In the genomic region with DNA sequence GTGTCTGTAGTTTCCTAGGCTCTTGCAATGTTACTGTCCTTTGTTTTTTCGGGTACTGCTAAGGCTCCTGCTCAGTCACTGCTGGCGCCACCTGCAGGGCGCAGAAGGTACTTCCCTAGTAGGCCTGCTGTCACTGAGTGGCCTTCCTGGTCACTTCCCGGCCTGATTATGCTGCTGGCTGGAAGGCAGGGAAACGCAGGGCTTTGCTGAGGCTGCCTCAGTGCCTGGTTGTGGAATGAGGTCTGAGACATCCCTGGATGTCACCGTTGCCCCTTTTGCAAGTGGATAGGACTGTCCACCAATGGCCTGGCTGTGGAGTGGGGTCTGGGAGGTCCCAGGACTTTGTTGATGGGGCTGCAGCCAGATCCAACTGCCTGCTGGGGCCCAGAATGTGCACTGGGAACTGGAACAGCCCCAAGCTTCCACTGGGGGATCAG, we compare ENCODE assay signal across 8 cellular contexts. TPM values are rescaled to one million over a fixed set of nuclear protein-coding genes. Genes with fewer than 3 reads are reported as not detected.
A peak's percentile ranks its signal among the peaks of the same experiment; 100 is the strongest.
DNase-seq lines count a peak whose midpoint lies in the region; ATAC-seq and TF ChIP-seq lines count a peak whose summit lies in the region.

No MANE protein-coding gene starts in this region.

- H3K27me3 Mint-ChIP-seq in activated T-helper 1 cell treated with anti-CD3 and anti-CD28 coated beads, Interleukin-12 subunit alpha, Interleukin-12 subunit beta, Interleukin-2, Interleukin-4 antibody, amounts not matched to agents 30 ng/mL and 10 ng/mL and 1 ng/mL, durations not matched to agents 14 hours and 24 hours and 36 hours (ENCODE audit: insufficient read depth): peaks cover 4% of the 10 kb centered on the region

- DNase-seq in DMS114 treated with DMSO at 0.1 percent for 48 hours (lab: John Stamatoyannopoulos, UW; ENCODE audit: unreplicated experiment) (peak; percentile 36), Peyer's patch (peak; percentile 46 to 91 (median 83)), Right ventricle myocardium inferior (ENCODE audit: missing footprints) (peak; percentile 83), spleen (peak; percentile 86), Ammon's horn (ENCODE audit: low spot score) (no peak)
- DNase-seq in activated T-helper 1 cell treated with anti-CD3 and anti-CD28 coated beads, Interleukin-12 subunit alpha, Interleukin-12 subunit beta, Interleukin-2, Interleukin-4 antibody, amounts not matched to agents 30 ng/mL and 10 ng/mL and 1 ng/mL, durations not matched to agents 14 hours and 24 hours and 36 hours (ENCODE audit: low spot score): peak; percentile 30

- WGBS in spleen, 5 donors: 8 to 37% (median 25%) methylated on average over 6 of the region's 6 CpGs

- no peaks in the 10 kb centered on the region for H3K36me3 Mint-ChIP-seq in activated T-helper 1 cell treated with anti-CD3 and anti-CD28 coated beads, Interleukin-12 subunit alpha, Interleukin-12 subunit beta, Interleukin-2, Interleukin-4 antibody, amounts not matched to agents 30 ng/mL and 10 ng/mL and 1 ng/mL, durations not matched to agents 14 hours and 24 hours and 36 hours (ENCODE audit: low read depth)

- no peak overlapping the region for H3K4me3 Mint-ChIP-seq in activated T-helper 1 cell treated with anti-CD3 and anti-CD28 coated beads, Interleukin-12 subunit alpha, Interleukin-12 subunit beta, Interleukin-2, Interleukin-4 antibody, amounts not matched to agents 30 ng/mL and 10 ng/mL and 1 ng/mL, durations not matched to agents 14 hours and 24 hours and 36 hours

- peaks cover 5% of the 10 kb centered on the region for H3K4me1 Mint-ChIP-seq in activated T-helper 1 cell treated with anti-CD3 and anti-CD28 coated beads, Interleukin-12 subunit alpha, Interleukin-12 subunit beta, Interleukin-2, Interleukin-4 antibody, amounts not matched to agents 30 ng/mL and 10 ng/mL and 1 ng/mL, durations not matched to agents 14 hours and 24 hours and 36 hours (ENCODE audit: low read depth)

- ATAC-seq in GM19463 (IDR thresholded peaks at IDR 0.05; ENCODE audit: unreplicated experiment): peak; percentile 86
- peak; percentile 86 for ATAC-seq in HG03442 (IDR thresholded peaks at IDR 0.05; ENCODE audit: unreplicated experiment)
- peak; percentile 46 for ATAC-seq in Right ventricle myocardium inferior

- H3K27me3 ChIP-seq in Peyer's patch (no peaks in the 10 kb centered on the region), spleen (replicated peaks in 1 of 7) (no peaks in the 10 kb centered on the region)

- peak in 5 of 6 experiments; percentile 21 to 83 (median 70) for TF ChIP-seq CTCF in Peyer's patch (IDR thresholded peaks at IDR 0.05)
- peak; percentile 23 to 80 (median 62) for TF ChIP-seq CTCF in spleen (IDR thresholded peaks at IDR 0.05 in 8 of 11, conservative IDR thresholded peaks at IDR 0.05 in 3 of 11)

- intact Hi-C loops in activated T-helper 1 cell treated with anti-CD3 and anti-CD28 coated beads, Interleukin-12 subunit alpha, Interleukin-12 subunit beta, Interleukin-2, Interleukin-4 antibody, amounts not matched to agents 30 ng/mL and 10 ng/mL and 1 ng/mL, durations not matched to agents 14 hours and 24 hours and 36 hours (cut with micrococcal nuclease): loop anchor here (1.0 to 10.0 kb wide), 3 partner anchors 226 to 1830 kb away; partner anchors contain the start of gene DNER
- intact Hi-C loops in Right ventricle myocardium inferior (cut with DNase I): no loop called here
- intact Hi-C loops in spleen (cut with DNase I; ENCODE audit: low total_unique reads): no loop called here

- no peak overlapping the region for H3K27ac Mint-ChIP-seq in activated T-helper 1 cell treated with anti-CD3 and anti-CD28 coated beads, Interleukin-12 subunit alpha, Interleukin-12 subunit beta, Interleukin-2, Interleukin-4 antibody, amounts not matched to agents 30 ng/mL and 10 ng/mL and 1 ng/mL, durations not matched to agents 14 hours and 24 hours and 36 hours

- no peaks in the 10 kb centered on the region for H3K9me3 ChIP-seq in Peyer's patch
- H3K9me3 ChIP-seq in spleen: no peaks in the 10 kb centered on the region

- no peaks in the 10 kb centered on the region for H3K9me3 Mint-ChIP-seq in activated T-helper 1 cell treated with anti-CD3 and anti-CD28 coated beads, Interleukin-12 subunit alpha, Interleukin-12 subunit beta, Interleukin-2, Interleukin-4 antibody, amounts not matched to agents 30 ng/mL and 10 ng/mL and 1 ng/mL, durations not matched to agents 14 hours and 24 hours and 36 hours

- no peak overlapping the region for H3K27ac ChIP-seq in Peyer's patch
- no peak overlapping the region for H3K27ac ChIP-seq in spleen

- H3K4me3 ChIP-seq in Peyer's patch: no peak overlapping the region
- H3K4me3 ChIP-seq in spleen: no peak overlapping the region

- H3K4me1 ChIP-seq in Peyer's patch (no peaks in the 10 kb centered on the region), spleen (peaks cover 0 to 11% (median 1%) of the 10 kb centered on the region in 6 donors)

- TF ChIP-seq POLR2A in Peyer's patch (IDR thresholded peaks at IDR 0.05): no peak
- TF ChIP-seq POLR2A in spleen (IDR thresholded peaks at IDR 0.05): no peak

- H3K36me3 ChIP-seq in Peyer's patch (no peaks in the 10 kb centered on the region), spleen (no peaks in the 10 kb centered on the region)

RNA-seq across cellular contexts. Expression of gene DAW1, which starts 13.1 kb away (rescaled TPM):
- total RNA-seq in Peyer's patch: not detected
- not detected in 2 replicates for total RNA-seq in activated T-helper 1 cell treated with anti-CD3 and anti-CD28 coated beads, Interleukin-12 subunit alpha, Interleukin-12 subunit beta, Interleukin-2, Interleukin-4 antibody, amounts not matched to agents 30 ng/mL and 10 ng/mL and 1 ng/mL, durations not matched to agents 14 hours and 24 hours and 36 hours
- total RNA-seq in Right ventricle myocardium inferior: not detected
- total RNA-seq in spleen: 1 to 10 TPM in 1 of 7 donors, not detected in 6; 2.2 TPM
- not detected for polyA plus RNA-seq in spleen
